8 cellular contexts compared by ENCODE assay signal in the genomic region with DNA sequence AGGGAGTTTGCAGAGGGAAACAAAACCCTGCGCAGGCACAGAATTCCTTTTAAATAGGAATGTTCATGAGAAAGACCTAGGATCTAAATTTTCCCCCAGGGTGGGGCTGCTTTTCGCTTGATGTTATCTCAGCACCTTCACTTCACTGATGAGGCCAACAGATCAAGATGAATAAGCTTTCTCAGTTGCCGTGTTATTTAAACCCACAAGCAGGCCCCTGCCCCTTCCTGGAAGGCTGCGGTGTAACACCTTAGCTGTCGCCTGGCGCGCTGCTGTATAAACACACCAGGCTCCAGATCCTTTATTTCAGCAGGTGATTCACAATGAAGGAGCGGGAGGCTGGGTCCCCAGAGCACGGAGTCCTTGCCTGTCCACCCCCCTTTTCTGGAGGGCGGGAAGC.
DNase-seq lines count a peak whose midpoint lies in the region; ATAC-seq lines count a peak whose summit lies in the region.

No MANE protein-coding gene starts in this region.

- no peak for ATAC-seq in GM19455 (IDR thresholded peaks at IDR 0.05; ENCODE audit: unreplicated experiment)
- no peak for ATAC-seq in GM19463 (IDR thresholded peaks at IDR 0.05; ENCODE audit: unreplicated experiment)

- peak; percentile 62 for DNase-seq in DMS153 (lab: John Stamatoyannopoulos, UW)
- peak; percentile 25 for DNase-seq in SHP77 treated with DMSO at 0.1 percent for 48 hours (lab: John Stamatoyannopoulos, UW)
- peak; percentile 28 for DNase-seq in activated gamma-delta T cell (lab: John Stamatoyannopoulos, UW)
- DNase-seq in stimulated activated CD4-positive, alpha-beta T cell treated with anti-CD3 and anti-CD28 coated beads, Interleukin-15, amount 100 ng/mL, for 24 hours = peak; percentile 87
- DNase-seq in T1000 (lab: John Stamatoyannopoulos, UW) = no peak
- DNase-seq in HT-29 (ENCODE audit: low spot score) = no peak

Comparison
In these comparisons a context has a peak if more than half of its experiments do, and no peak if none do; other contexts are left out.
1. DNase-seq: peak in DMS153 (single experiment), SHP77 treated with DMSO at 0.1 percent for 48 hours (single experiment), activated gamma-delta T cell (single experiment) and stimulated activated CD4-positive, alpha-beta T cell treated with anti-CD3 and anti-CD28 coated beads, Interleukin-15, amount 100 ng/mL, for 24 hours (single experiment); none in T1000 (single experiment) and HT-29 (single experiment).